32 cellular contexts compared by ENCODE assay signal in genomic region chr10:4194231-4194630, GRCh38.
A peak's percentile ranks its signal among the peaks of the same experiment; 100 is the strongest.
DNase-seq lines count a peak whose midpoint lies in the region; ATAC-seq and TF ChIP-seq lines count a peak whose summit lies in the region.
"Had no signal": no experiment of that assay in that cellular context is flagged by ENCODE, and none has a peak within 500 bp of the region (broad histone marks: within the 10 kb centered on the region; RNA-seq: fewer than 3 reads in every experiment).

No MANE protein-coding gene starts in this region.

- no peak for TF ChIP-seq CTCF in IMR-90 (conservative IDR thresholded peaks at IDR 0.05; ENCODE audit: low read depth, low read length)

- no peak overlapping the region for H2BK15ac ChIP-seq in IMR-90 (ENCODE audit: low read depth, low read length)

- dilution Hi-C loops in IMR-90 (cut with HindIII; ENCODE audit: low sequenced_read_pairs, unreplicated experiment): no loop called here

- H4K5ac ChIP-seq in IMR-90 (ENCODE audit: low read depth, low read length): no peak overlapping the region

- intact Hi-C loops in IMR-90 (cut with micrococcal nuclease): no loop called here

- H4K8ac ChIP-seq in IMR-90 (ENCODE audit: low read depth in 2 of 2, low read length in 2 of 2): no peak overlapping the region

- no peak overlapping the region for H3K4me3 ChIP-seq in IMR-90 (ENCODE audit: insufficient read depth, low read depth, low read length)
- H3K4me3 ChIP-seq: gastroesophageal sphincter, lung, ovary, upper lobe of left lung had no signal

- no peaks in the 10 kb centered on the region for H3K27me3 ChIP-seq in IMR-90 (ENCODE audit: control insufficient read depth, insufficient read depth, low read length)
- H3K27me3 ChIP-seq: gastroesophageal sphincter, ovary, upper lobe of left lung had no signal

- no peak for TF ChIP-seq RAD21 in IMR-90 (IDR thresholded peaks at IDR 0.05; ENCODE audit: low read length)

- H3K9me3 ChIP-seq in IMR-90 (ENCODE audit: control insufficient read depth, insufficient read depth, low read length) (no peaks in the 10 kb centered on the region), T-helper 17 cell (ENCODE audit: control insufficient read depth, low read length, poor library complexity, severe bottlenecking) (no peaks in the 10 kb centered on the region)
- H3K9me3 ChIP-seq: gastroesophageal sphincter, ovary, upper lobe of left lung had no signal

- in situ Hi-C loops in IMR-90 (cut with MboI; ENCODE audit: low sequenced_read_pairs): no loop called here

- ATAC-seq in IMR-90 (ENCODE audit: low read depth) (no peak), T-helper 17 cell (no peak)
- ATAC-seq: activated CD8-positive, alpha-beta memory T cell treated with anti-CD3 and anti-CD28 coated beads, Interleukin-2, amount 10 ng/mL, durations not matched to agents 7 days and 5 days; activated T-cell treated with anti-CD3 and anti-CD28 coated beads, Interleukin-2, amount 50 U/mL, for 4 hours; gastroesophageal sphincter; HepG2; natural killer cell treated with Interleukin-12 subunit alpha and Interleukin-12 subunit beta and Interleukin-15 and Interleukin-18, amount 100 ng/mL, for 72 hours; stimulated activated memory B cell treated with anti-CD40 and anti-IgM and Interleukin-4, amounts not matched to agents 10 μg/mL and 1 μg/mL and 100 μg/mL, for 72 hours; T-cell had no signal

- no peak overlapping the region for H4K91ac ChIP-seq in IMR-90 (ENCODE audit: insufficient read depth, low read depth, low read length)

- DNase-seq in EH (ENCODE audit: low read depth) (peak; percentile 48), IMR-90 (peak; percentile 56), amniotic epithelial cell (ENCODE audit: low read depth) (peak; percentile 19), kidney tubule cell (ENCODE audit: low spot score) (peak; percentile 80), anterior cingulate cortex (lab: John Stamatoyannopoulos, UW) (no peak), NCI-H1092 (lab: John Stamatoyannopoulos, UW) (no peak), T-helper 17 cell (no peak)
- DNase-seq in activated naive CD4-positive, alpha-beta T cell (lab: John Stamatoyannopoulos, UW): no peak
- DNase-seq: activated CD4-positive, CD25-positive, alpha-beta regulatory T cell; activated CD8-positive, alpha-beta memory T cell treated with anti-CD3 and anti-CD28 coated beads, Interleukin-2, amount 10 ng/mL, durations not matched to agents 7 days and 5 days; activated gamma-delta T cell; activated naive CD8-positive, alpha-beta T cell treated with anti-CD3 and anti-CD28 coated beads, Interleukin-2, amount 10 ng/mL, durations not matched to agents 7 days and 5 days; activated T-cell treated with anti-CD3 and anti-CD28 coated beads, Interleukin-2, amount 50 U/mL, for 4 hours; Calu3; DND-41; Kasumi-1; kidney glomerular epithelial cell; MV-4-11; NCI-H1436 treated with DMSO at 0.1 percent for 48 hours; NCI-H2107; NCI-H446 treated with DMSO at 0.1 percent for 48 hours; NCI-H774; ovary; retina; T-cell; upper lobe of left lung had no signal

- peak overlapping the region; percentile 41; the same call in 1 of the 2 replicates for H3K14ac ChIP-seq in IMR-90 (replicated peaks; ENCODE audit: low read depth, low read length)

- no peak overlapping the region for H2BK120ac ChIP-seq in IMR-90 (ENCODE audit: low read depth, low read length)

- WGBS in IMR-90 (ENCODE audit: extremely low coverage in 2 of 2, insufficient read length in 1 of 2), 2 experiments: 85% methylated on average over 4 of the region's 7 CpGs; no CpG with 5 or more reads in 1 of the 2 experiments

- no peaks in the 10 kb centered on the region for H3K36me3 Mint-ChIP-seq in T-helper 17 cell (ENCODE audit: low read depth)
- H3K36me3 Mint-ChIP-seq: activated CD8-positive, alpha-beta memory T cell treated with anti-CD3 and anti-CD28 coated beads, Interleukin-2, amount 10 ng/mL, durations not matched to agents 7 days and 5 days; natural killer cell treated with Interleukin-12 subunit alpha and Interleukin-12 subunit beta and Interleukin-15 and Interleukin-18, amount 100 ng/mL, for 72 hours; stimulated activated memory B cell treated with anti-CD40 and anti-IgM and Interleukin-4, amounts not matched to agents 10 μg/mL and 1 μg/mL and 100 μg/mL, for 72 hours; T-cell had no signal

- H3K36me3 ChIP-seq in IMR-90 (ENCODE audit: control insufficient read depth, insufficient read depth, low read length): no peaks in the 10 kb centered on the region
- H3K36me3 ChIP-seq: gastroesophageal sphincter, ovary, upper lobe of left lung had no signal

- CTCF ChIA-PET in IMR-90 (lab: Yijun Ruan, JAX): no interaction called here

- BruUV-seq in IMR-90 (replicated peaks; lab: Mats Ljungman, UMichigan): no TSS peak

- peak overlapping the region; percentile 45; the same call in 1 of the 2 replicates for H3K18ac ChIP-seq in IMR-90 (ENCODE audit: low read depth, low read length)

- no peak overlapping the region for H3K27ac ChIP-seq in IMR-90 (ENCODE audit: insufficient read depth, low read length)
- H3K27ac ChIP-seq: HL-60, ovary, upper lobe of left lung had no signal

- H2BK20ac ChIP-seq in IMR-90 (ENCODE audit: low read depth, low read length): no peak overlapping the region

- no peak for TF ChIP-seq POLR2A in IMR-90 (IDR thresholded peaks at IDR 0.05; ENCODE audit: low read depth, low read length)

- H3K27ac Mint-ChIP-seq in T-helper 17 cell: no peak overlapping the region
- H3K27ac Mint-ChIP-seq: activated CD8-positive, alpha-beta memory T cell treated with anti-CD3 and anti-CD28 coated beads, Interleukin-2, amount 10 ng/mL, durations not matched to agents 7 days and 5 days; activated naive CD8-positive, alpha-beta T cell treated with anti-CD3 and anti-CD28 coated beads, Interleukin-2, amount 10 ng/mL, durations not matched to agents 7 days and 5 days; natural killer cell treated with Interleukin-12 subunit alpha and Interleukin-12 subunit beta and Interleukin-15 and Interleukin-18, amount 100 ng/mL, for 72 hours; stimulated activated memory B cell treated with anti-CD40 and anti-IgM and Interleukin-4, amounts not matched to agents 10 μg/mL and 1 μg/mL and 100 μg/mL, for 72 hours; T-cell had no signal

- H3K4me2 ChIP-seq in IMR-90 (ENCODE audit: low read depth, low read length): no peak overlapping the region

- no peaks in the 10 kb centered on the region for H3K79me1 ChIP-seq in IMR-90 (ENCODE audit: low read depth in 1 of 2, low read length in 2 of 2)

- peaks cover 9% of the 10 kb centered on the region for H3K4me1 Mint-ChIP-seq in T-helper 17 cell
- H3K4me1 Mint-ChIP-seq: activated CD8-positive, alpha-beta memory T cell treated with anti-CD3 and anti-CD28 coated beads, Interleukin-2, amount 10 ng/mL, durations not matched to agents 7 days and 5 days; activated naive CD8-positive, alpha-beta T cell treated with anti-CD3 and anti-CD28 coated beads, Interleukin-2, amount 10 ng/mL, durations not matched to agents 7 days and 5 days had no signal

- no peaks in the 10 kb centered on the region for H3K27me3 Mint-ChIP-seq in T-helper 17 cell
- H3K27me3 Mint-ChIP-seq: activated CD8-positive, alpha-beta memory T cell treated with anti-CD3 and anti-CD28 coated beads, Interleukin-2, amount 10 ng/mL, durations not matched to agents 7 days and 5 days; natural killer cell treated with Interleukin-12 subunit alpha and Interleukin-12 subunit beta and Interleukin-15 and Interleukin-18, amount 100 ng/mL, for 72 hours; stimulated activated memory B cell treated with anti-CD40 and anti-IgM and Interleukin-4, amounts not matched to agents 10 μg/mL and 1 μg/mL and 100 μg/mL, for 72 hours; T-cell had no signal

- peaks cover 4% of the 10 kb centered on the region; the same call in 1 of the 2 replicates for H3K4me1 ChIP-seq in IMR-90 (ENCODE audit: control insufficient read depth, insufficient read depth, low read length)

- H2AK9ac ChIP-seq in IMR-90 (replicated peaks; ENCODE audit: low read depth, low read length, poor library complexity): no peak overlapping the region

- H3K4me3 Mint-ChIP-seq in T-helper 17 cell: no peak overlapping the region
- H3K4me3 Mint-ChIP-seq: activated CD8-positive, alpha-beta memory T cell treated with anti-CD3 and anti-CD28 coated beads, Interleukin-2, amount 10 ng/mL, durations not matched to agents 7 days and 5 days; activated naive CD8-positive, alpha-beta T cell treated with anti-CD3 and anti-CD28 coated beads, Interleukin-2, amount 10 ng/mL, durations not matched to agents 7 days and 5 days; activated T-cell treated with anti-CD3 and anti-CD28 coated beads, Interleukin-2, amount 50 U/mL, for 4 hours; natural killer cell treated with Interleukin-12 subunit alpha and Interleukin-12 subunit beta and Interleukin-15 and Interleukin-18, amount 100 ng/mL, for 72 hours; stimulated activated memory B cell treated with anti-CD40 and anti-IgM and Interleukin-4, amounts not matched to agents 10 μg/mL and 1 μg/mL and 100 μg/mL, for 72 hours; T-cell had no signal

- no peaks in the 10 kb centered on the region for H4K20me1 ChIP-seq in IMR-90 (ENCODE audit: insufficient read depth, low read length)

- H3K56ac ChIP-seq in IMR-90 (ENCODE audit: extremely low read depth, insufficient read depth, low read length): no peak overlapping the region

- H2BK5ac ChIP-seq in IMR-90 (ENCODE audit: low read depth, low read length, poor library complexity, severe bottlenecking): no peak overlapping the region

- no peak overlapping the region for H2AFZ ChIP-seq in IMR-90 (replicated peaks; ENCODE audit: low read length, poor library complexity)

- peak overlapping the region; percentile 17; the same call in 1 of the 2 replicates for H3K4ac ChIP-seq in IMR-90 (ENCODE audit: low read depth, low read length)

- 0 out of 2 replicates have a peak, but pooled peaks cover 3% of the 10 kb centered on the region for H3K9me1 ChIP-seq in IMR-90 (ENCODE audit: insufficient read depth, low read length)

- H3K23ac ChIP-seq in IMR-90 (ENCODE audit: low read depth, low read length): no peak overlapping the region

- H3K9ac ChIP-seq in IMR-90 (ENCODE audit: low read depth, low read length): no peak overlapping the region

- POLR2A ChIA-PET in IMR-90 (lab: Charles Lee; ENCODE audit: unreplicated experiment): no interaction called here

- H2AK5ac ChIP-seq in IMR-90 (ENCODE audit: low read depth, low read length): peak overlapping the region; percentile 56; the same call in 1 of the 2 replicates

TF ChIP-seq in IMR-90, 13 proteins besides CTCF, POLR2A, EP300 and RAD21 (continues in another document):
- no peak for TF ChIP-seq MAZ (IDR thresholded peaks at IDR 0.05; ENCODE audit: borderline replicate concordance, low read depth, low read length)
- TF ChIP-seq, protein P1, sequence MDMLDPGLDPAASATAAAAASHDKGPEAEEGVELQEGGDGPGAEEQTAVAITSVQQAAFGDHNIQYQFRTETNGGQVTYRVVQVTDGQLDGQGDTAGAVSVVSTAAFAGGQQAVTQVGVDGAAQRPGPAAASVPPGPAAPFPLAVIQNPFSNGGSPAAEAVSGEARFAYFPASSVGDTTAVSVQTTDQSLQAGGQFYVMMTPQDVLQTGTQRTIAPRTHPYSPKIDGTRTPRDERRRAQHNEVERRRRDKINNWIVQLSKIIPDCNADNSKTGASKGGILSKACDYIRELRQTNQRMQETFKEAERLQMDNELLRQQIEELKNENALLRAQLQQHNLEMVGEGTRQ (IDR thresholded peaks at IDR 0.05; ENCODE audit: low read depth, low read length): no peak
- TF ChIP-seq RCOR1 (IDR thresholded peaks at IDR 0.05; ENCODE audit: insufficient replicate concordance, low read length): no peak
- TF ChIP-seq SMC3 (IDR thresholded peaks at IDR 0.05; ENCODE audit: low read depth, low read length): no peak
- TF ChIP-seq MAFK (IDR thresholded peaks at IDR 0.05; ENCODE audit: low read depth, low read length): no peak

Comparison
In these comparisons a context has a peak if more than half of its experiments do, and no peak if none do; other contexts are left out.
1. DNase-seq: peak in EH (single experiment), IMR-90 (single experiment), amniotic epithelial cell (single experiment) and kidney tubule cell (single experiment); none in anterior cingulate cortex (0 of 58), NCI-H1092 (single experiment), activated naive CD4-positive, alpha-beta T cell (0 of 4) and T-helper 17 cell (0 of 3).